1 cellular context compared by ENCODE assay signal in the genomic region with DNA sequence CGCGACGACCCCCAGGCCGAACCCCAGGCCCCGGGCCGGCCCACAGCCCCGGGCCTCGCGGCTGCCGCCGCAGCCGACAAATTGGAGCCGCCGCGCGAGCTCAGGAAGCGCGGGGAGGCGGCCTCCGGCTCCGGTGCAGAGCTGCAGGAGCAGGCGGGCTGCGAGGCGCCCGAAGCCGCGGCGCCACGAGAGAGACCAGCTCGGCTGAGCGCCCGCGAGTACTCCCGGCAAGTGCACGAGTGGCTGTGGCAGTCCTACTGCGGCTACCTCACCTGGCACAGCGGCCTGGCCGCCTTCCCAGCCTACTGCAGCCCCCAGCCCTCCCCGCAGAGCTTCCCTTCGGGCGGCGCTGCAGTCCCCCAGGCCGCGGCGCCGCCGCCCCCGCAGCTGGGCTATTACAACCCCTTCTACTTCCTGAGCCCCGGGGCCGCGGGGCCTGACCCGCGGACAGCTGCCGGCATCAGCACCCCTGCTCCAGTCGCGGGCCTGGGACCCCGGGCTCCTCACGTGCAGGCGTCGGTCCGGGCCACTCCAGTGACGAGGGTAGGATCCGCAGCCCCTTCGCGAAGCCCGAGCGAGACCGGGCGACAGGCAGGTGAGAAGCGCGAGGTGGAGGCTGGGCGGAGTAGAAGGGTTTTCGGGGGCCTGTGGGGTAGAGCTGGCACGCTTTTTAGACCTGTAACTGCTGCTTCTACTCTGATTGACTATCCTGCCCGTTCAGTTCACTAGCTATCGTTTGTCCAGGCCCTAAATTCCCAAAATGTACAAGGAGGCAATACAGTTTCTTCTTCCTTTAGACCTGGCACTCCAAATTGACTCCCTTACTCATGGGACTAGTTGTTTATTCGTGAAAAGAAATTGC.
TF ChIP-seq lines count a peak whose summit lies in the region.

No MANE protein-coding gene starts in this region.

TF ChIP-seq in K562, 482 proteins besides CTCF, POLR2A, EP300 and RAD21 (continued from another document and continues in another):
- TF ChIP-seq, protein P1, sequence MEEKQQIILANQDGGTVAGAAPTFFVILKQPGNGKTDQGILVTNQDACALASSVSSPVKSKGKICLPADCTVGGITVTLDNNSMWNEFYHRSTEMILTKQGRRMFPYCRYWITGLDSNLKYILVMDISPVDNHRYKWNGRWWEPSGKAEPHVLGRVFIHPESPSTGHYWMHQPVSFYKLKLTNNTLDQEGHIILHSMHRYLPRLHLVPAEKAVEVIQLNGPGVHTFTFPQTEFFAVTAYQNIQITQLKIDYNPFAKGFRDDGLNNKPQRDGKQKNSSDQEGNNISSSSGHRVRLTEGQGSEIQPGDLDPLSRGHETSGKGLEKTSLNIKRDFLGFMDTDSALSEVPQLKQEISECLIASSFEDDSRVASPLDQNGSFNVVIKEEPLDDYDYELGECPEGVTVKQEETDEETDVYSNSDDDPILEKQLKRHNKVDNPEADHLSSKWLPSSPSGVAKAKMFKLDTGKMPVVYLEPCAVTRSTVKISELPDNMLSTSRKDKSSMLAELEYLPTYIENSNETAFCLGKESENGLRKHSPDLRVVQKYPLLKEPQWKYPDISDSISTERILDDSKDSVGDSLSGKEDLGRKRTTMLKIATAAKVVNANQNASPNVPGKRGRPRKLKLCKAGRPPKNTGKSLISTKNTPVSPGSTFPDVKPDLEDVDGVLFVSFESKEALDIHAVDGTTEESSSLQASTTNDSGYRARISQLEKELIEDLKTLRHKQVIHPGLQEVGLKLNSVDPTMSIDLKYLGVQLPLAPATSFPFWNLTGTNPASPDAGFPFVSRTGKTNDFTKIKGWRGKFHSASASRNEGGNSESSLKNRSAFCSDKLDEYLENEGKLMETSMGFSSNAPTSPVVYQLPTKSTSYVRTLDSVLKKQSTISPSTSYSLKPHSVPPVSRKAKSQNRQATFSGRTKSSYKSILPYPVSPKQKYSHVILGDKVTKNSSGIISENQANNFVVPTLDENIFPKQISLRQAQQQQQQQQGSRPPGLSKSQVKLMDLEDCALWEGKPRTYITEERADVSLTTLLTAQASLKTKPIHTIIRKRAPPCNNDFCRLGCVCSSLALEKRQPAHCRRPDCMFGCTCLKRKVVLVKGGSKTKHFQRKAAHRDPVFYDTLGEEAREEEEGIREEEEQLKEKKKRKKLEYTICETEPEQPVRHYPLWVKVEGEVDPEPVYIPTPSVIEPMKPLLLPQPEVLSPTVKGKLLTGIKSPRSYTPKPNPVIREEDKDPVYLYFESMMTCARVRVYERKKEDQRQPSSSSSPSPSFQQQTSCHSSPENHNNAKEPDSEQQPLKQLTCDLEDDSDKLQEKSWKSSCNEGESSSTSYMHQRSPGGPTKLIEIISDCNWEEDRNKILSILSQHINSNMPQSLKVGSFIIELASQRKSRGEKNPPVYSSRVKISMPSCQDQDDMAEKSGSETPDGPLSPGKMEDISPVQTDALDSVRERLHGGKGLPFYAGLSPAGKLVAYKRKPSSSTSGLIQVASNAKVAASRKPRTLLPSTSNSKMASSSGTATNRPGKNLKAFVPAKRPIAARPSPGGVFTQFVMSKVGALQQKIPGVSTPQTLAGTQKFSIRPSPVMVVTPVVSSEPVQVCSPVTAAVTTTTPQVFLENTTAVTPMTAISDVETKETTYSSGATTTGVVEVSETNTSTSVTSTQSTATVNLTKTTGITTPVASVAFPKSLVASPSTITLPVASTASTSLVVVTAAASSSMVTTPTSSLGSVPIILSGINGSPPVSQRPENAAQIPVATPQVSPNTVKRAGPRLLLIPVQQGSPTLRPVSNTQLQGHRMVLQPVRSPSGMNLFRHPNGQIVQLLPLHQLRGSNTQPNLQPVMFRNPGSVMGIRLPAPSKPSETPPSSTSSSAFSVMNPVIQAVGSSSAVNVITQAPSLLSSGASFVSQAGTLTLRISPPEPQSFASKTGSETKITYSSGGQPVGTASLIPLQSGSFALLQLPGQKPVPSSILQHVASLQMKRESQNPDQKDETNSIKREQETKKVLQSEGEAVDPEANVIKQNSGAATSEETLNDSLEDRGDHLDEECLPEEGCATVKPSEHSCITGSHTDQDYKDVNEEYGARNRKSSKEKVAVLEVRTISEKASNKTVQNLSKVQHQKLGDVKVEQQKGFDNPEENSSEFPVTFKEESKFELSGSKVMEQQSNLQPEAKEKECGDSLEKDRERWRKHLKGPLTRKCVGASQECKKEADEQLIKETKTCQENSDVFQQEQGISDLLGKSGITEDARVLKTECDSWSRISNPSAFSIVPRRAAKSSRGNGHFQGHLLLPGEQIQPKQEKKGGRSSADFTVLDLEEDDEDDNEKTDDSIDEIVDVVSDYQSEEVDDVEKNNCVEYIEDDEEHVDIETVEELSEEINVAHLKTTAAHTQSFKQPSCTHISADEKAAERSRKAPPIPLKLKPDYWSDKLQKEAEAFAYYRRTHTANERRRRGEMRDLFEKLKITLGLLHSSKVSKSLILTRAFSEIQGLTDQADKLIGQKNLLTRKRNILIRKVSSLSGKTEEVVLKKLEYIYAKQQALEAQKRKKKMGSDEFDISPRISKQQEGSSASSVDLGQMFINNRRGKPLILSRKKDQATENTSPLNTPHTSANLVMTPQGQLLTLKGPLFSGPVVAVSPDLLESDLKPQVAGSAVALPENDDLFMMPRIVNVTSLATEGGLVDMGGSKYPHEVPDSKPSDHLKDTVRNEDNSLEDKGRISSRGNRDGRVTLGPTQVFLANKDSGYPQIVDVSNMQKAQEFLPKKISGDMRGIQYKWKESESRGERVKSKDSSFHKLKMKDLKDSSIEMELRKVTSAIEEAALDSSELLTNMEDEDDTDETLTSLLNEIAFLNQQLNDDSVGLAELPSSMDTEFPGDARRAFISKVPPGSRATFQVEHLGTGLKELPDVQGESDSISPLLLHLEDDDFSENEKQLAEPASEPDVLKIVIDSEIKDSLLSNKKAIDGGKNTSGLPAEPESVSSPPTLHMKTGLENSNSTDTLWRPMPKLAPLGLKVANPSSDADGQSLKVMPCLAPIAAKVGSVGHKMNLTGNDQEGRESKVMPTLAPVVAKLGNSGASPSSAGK (IDR thresholded peaks at IDR 0.05), result peak; percentile 70; the same call in 1 of the 2 replicates
- no peak for TF ChIP-seq SMAD3 (CRISPR knock-in tag; conservative IDR thresholded peaks at IDR 0.05)
- TF ChIP-seq SAFB2 (IDR thresholded peaks at IDR 0.05; ENCODE audit: borderline replicate concordance, low read depth, low read length, severe bottlenecking), result no peak
- no peak for TF ChIP-seq ELF2 (CRISPR knock-in tag; IDR thresholded peaks at IDR 0.05)
- no peak for TF ChIP-seq ZNF785 (CRISPR knock-in tag; IDR thresholded peaks at IDR 0.05)
- TF ChIP-seq SP2 (IDR thresholded peaks at IDR 0.05; ENCODE audit: extremely low read depth, low read depth, low read length, poor library complexity, severe bottlenecking), result no peak
- TF ChIP-seq BCL6 (CRISPR knock-in tag; IDR thresholded peaks at IDR 0.05), result no peak
- TF ChIP-seq CEBPB (tag; IDR thresholded peaks at IDR 0.05), result no peak
- no peak for TF ChIP-seq GABPB2 (CRISPR knock-in tag; conservative IDR thresholded peaks at IDR 0.05)
- no peak for TF ChIP-seq RHOXF2B (CRISPR knock-in tag; conservative IDR thresholded peaks at IDR 0.05)
- TF ChIP-seq SMC3 (conservative IDR thresholded peaks at IDR 0.05; ENCODE audit: insufficient read depth, low read depth, low read length), result no peak
- no peak for TF ChIP-seq EZH2 (IDR thresholded peaks at IDR 0.05; ENCODE audit: borderline replicate concordance, low read depth, low read length)
- TF ChIP-seq OTX1 (CRISPR knock-in tag; IDR thresholded peaks at IDR 0.05), result no peak
- no peak for TF ChIP-seq ZNF830 (CRISPR knock-in tag; IDR thresholded peaks at IDR 0.05)
- no peak for TF ChIP-seq ZNF77 (CRISPR knock-in tag; IDR thresholded peaks at IDR 0.05)
- TF ChIP-seq NCOA2 (IDR thresholded peaks at IDR 0.05; ENCODE audit: partially characterized antibody in 2 of 2), result no peak
- TF ChIP-seq RFX7 (CRISPR knock-in tag; IDR thresholded peaks at IDR 0.05), result no peak
- TF ChIP-seq, protein P2, sequence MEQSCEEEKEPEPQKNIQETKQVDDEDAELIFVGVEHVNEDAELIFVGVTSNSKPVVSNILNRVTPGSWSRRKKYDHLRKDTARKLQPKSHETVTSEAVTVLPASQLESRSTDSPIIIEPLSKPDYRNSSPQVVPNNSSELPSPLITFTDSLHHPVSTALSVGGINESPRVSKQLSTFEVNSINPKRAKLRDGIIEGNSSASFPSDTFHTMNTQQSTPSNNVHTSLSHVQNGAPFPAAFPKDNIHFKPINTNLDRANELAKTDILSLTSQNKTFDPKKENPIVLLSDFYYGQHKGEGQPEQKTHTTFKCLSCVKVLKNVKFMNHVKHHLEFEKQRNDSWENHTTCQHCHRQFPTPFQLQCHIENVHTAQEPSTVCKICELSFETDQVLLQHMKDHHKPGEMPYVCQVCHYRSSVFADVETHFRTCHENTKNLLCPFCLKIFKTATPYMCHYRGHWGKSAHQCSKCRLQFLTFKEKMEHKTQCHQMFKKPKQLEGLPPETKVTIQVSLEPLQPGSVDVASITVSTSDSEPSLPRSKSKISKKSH (CRISPR knock-in tag; IDR thresholded peaks at IDR 0.05), result no peak
- peak; percentile 20 for TF ChIP-seq PCBP1 (IDR thresholded peaks at IDR 0.05; ENCODE audit: low read depth, low read length, poor library complexity, severe bottlenecking)
- TF ChIP-seq HOXB6 (CRISPR knock-in tag; IDR thresholded peaks at IDR 0.05; ENCODE audit: borderline replicate concordance), result no peak
- TF ChIP-seq SNIP1 (IDR thresholded peaks at IDR 0.05; ENCODE audit: low read depth), result no peak
- TF ChIP-seq GTF2F1 (IDR thresholded peaks at IDR 0.05; ENCODE audit: low read depth, low read length), result no peak
- TF ChIP-seq JUN (IDR thresholded peaks at IDR 0.05; ENCODE audit: borderline replicate concordance, low read depth, low read length), result no peak
- no peak for TF ChIP-seq JUN (CRISPR knock-in tag; IDR thresholded peaks at IDR 0.05; ENCODE audit: borderline replicate concordance)
- peak in 1 of 2 experiments; percentile 59; a peak in 1 of 4 replicates for TF ChIP-seq NONO (IDR thresholded peaks at IDR 0.05; ENCODE audit: low read depth in 2 of 2, low read length in 1 of 2)
- TF ChIP-seq BCOR (IDR thresholded peaks at IDR 0.05), result peak; percentile 58; the same call in 1 of the 2 replicates
- TF ChIP-seq, protein P3, sequence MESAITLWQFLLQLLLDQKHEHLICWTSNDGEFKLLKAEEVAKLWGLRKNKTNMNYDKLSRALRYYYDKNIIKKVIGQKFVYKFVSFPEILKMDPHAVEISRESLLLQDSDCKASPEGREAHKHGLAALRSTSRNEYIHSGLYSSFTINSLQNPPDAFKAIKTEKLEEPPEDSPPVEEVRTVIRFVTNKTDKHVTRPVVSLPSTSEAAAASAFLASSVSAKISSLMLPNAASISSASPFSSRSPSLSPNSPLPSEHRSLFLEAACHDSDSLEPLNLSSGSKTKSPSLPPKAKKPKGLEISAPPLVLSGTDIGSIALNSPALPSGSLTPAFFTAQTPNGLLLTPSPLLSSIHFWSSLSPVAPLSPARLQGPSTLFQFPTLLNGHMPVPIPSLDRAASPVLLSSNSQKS (CRISPR knock-in tag; IDR thresholded peaks at IDR 0.05), result no peak
- TF ChIP-seq ZNF253 (CRISPR knock-in tag; conservative IDR thresholded peaks at IDR 0.05), result no peak
- TF ChIP-seq, protein P4, sequence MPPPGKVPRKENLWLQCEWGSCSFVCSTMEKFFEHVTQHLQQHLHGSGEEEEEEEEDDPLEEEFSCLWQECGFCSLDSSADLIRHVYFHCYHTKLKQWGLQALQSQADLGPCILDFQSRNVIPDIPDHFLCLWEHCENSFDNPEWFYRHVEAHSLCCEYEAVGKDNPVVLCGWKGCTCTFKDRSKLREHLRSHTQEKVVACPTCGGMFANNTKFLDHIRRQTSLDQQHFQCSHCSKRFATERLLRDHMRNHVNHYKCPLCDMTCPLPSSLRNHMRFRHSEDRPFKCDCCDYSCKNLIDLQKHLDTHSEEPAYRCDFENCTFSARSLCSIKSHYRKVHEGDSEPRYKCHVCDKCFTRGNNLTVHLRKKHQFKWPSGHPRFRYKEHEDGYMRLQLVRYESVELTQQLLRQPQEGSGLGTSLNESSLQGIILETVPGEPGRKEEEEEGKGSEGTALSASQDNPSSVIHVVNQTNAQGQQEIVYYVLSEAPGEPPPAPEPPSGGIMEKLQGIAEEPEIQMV (tag; conservative IDR thresholded peaks at IDR 0.05; ENCODE audit: low read depth), result no peak
- 0 out of 2 replicates have a peak, but pooled peaks have one; percentile 13 for TF ChIP-seq ZNF175 (CRISPR knock-in tag; IDR thresholded peaks at IDR 0.05; ENCODE audit: low read depth)
- TF ChIP-seq, protein P5, sequence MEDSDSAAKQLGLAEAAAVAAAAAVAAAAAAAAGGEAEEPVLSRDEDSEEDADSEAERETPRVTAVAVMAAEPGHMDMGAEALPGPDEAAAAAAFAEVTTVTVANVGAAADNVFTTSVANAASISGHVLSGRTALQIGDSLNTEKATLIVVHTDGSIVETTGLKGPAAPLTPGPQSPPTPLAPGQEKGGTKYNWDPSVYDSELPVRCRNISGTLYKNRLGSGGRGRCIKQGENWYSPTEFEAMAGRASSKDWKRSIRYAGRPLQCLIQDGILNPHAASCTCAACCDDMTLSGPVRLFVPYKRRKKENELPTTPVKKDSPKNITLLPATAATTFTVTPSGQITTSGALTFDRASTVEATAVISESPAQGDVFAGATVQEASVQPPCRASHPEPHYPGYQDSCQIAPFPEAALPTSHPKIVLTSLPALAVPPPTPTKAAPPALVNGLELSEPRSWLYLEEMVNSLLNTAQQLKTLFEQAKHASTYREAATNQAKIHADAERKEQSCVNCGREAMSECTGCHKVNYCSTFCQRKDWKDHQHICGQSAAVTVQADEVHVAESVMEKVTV (CRISPR knock-in tag; IDR thresholded peaks at IDR 0.05), result no peak
- TF ChIP-seq PHF20 (IDR thresholded peaks at IDR 0.05; ENCODE audit: partially characterized antibody), result no peak
- TF ChIP-seq, protein P6, sequence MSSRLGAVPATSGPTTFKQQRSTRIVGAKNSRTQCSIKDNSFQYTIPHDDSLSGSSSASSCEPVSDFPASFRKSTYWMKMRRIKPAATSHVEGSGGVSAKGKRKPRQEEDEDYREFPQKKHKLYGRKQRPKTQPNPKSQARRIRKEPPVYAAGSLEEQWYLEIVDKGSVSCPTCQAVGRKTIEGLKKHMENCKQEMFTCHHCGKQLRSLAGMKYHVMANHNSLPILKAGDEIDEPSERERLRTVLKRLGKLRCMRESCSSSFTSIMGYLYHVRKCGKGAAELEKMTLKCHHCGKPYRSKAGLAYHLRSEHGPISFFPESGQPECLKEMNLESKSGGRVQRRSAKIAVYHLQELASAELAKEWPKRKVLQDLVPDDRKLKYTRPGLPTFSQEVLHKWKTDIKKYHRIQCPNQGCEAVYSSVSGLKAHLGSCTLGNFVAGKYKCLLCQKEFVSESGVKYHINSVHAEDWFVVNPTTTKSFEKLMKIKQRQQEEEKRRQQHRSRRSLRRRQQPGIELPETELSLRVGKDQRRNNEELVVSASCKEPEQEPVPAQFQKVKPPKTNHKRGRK (tag; IDR thresholded peaks at IDR 0.05), result no peak
- no peak for TF ChIP-seq HMG20A (CRISPR knock-in tag; conservative IDR thresholded peaks at IDR 0.05)
- TF ChIP-seq KDM2B (CRISPR knock-in tag; IDR thresholded peaks at IDR 0.05), result peak; percentile 4; the same call in 1 of the 2 replicates
- no peak for TF ChIP-seq EHMT2 (IDR thresholded peaks at IDR 0.05)
- TF ChIP-seq FUS (optimal IDR thresholded peaks at IDR 0.05; ENCODE audit: low read depth, low read length), result peak; percentile 83
- TF ChIP-seq, protein P7, sequence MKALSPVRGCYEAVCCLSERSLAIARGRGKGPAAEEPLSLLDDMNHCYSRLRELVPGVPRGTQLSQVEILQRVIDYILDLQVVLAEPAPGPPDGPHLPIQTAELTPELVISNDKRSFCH (CRISPR knock-in tag; IDR thresholded peaks at IDR 0.05), result no peak
- TF ChIP-seq, protein P7 (tag; IDR thresholded peaks at IDR 0.05), result no peak
- TF ChIP-seq PHB2 (IDR thresholded peaks at IDR 0.05; ENCODE audit: low read depth), result no peak
